ENCODE assay signal across 22 cellular contexts in the genomic region with DNA sequence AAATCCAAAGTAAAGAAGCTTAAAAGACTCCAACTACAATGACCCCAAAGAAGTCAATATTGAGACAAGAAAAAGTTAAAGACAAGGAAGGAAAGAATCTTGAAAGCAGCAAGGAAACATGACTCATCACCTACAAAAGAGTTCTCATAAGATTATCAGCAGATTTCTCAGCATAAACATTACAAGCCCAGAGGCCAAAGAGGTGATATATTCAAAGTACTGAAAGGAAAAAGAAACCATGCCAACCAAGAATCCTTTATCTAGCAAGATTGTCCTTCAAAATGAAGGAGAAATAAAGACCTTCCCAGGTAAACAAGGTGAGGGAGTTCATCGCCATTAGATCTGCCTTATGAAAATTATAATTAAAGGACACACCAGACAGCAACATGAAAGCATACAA. TPM values are rescaled to one million over a fixed set of nuclear protein-coding genes. Genes with fewer than 3 reads are reported as not detected.
"Had no signal": no experiment of that assay in that cellular context is flagged by ENCODE, and none has a peak within 500 bp of the region (broad histone marks: within the 10 kb centered on the region; RNA-seq: fewer than 3 reads in every experiment).

No MANE protein-coding gene starts in this region.

- DNase-seq: effector CD4-positive, alpha-beta T cell; endodermal cell; heart left ventricle; hippocampal formation; kidney glomerular epithelial cell; mammary epithelial cell; mucosa of descending colon; naive thymus-derived CD8-positive, alpha-beta T cell; psoas muscle; retina; right lobe of liver; stimulated activated CD4-positive, alpha-beta T cell treated with anti-CD3 and anti-CD28 coated beads, Interleukin-4, amount 100 ng/mL, for 1 hour; stimulated activated CD8-positive, alpha-beta memory T cell treated with anti-CD3 and anti-CD28 coated beads, Interleukin-4, amount 100 ng/mL, for 48 hours; stimulated activated naive CD8-positive, alpha-beta T cell treated with anti-CD3 and anti-CD28 coated beads, Interleukin-15, Interleukin-2, amounts not matched to agents 100 U/mL and 50 U/mL, for 24 hours; thyroid gland had no signal

- H3K4me3 ChIP-seq: heart left ventricle, mucosa of descending colon, psoas muscle, right lobe of liver, suprapubic skin, thyroid gland had no signal

- H3K4me1 Mint-ChIP-seq: naive thymus-derived CD8-positive, alpha-beta T cell; stimulated activated effector memory CD8-positive, alpha-beta T cell treated with anti-CD3 and anti-CD28 coated beads, Interleukin-12 subunit alpha, Interleukin-12 subunit beta, amount 100 ng/mL, for 72 hours had no signal

- H3K27ac ChIP-seq: heart left ventricle, neutrophil, psoas muscle, right lobe of liver, suprapubic skin, thyroid gland had no signal

- FAIRE-seq: endothelial cell of umbilical vein, urothelium cell line had no signal

- H3K36me3 ChIP-seq: heart left ventricle, neutrophil, right lobe of liver, suprapubic skin, thyroid gland had no signal

- H3K27me3 Mint-ChIP-seq: type B pancreatic cell had no signal

- H3K36me3 Mint-ChIP-seq: stimulated activated effector memory CD8-positive, alpha-beta T cell treated with anti-CD3 and anti-CD28 coated beads, Interleukin-12 subunit alpha, Interleukin-12 subunit beta, amount 100 ng/mL, for 72 hours; type B pancreatic cell had no signal

- ATAC-seq: heart left ventricle; left lobe of liver; mucosa of descending colon; naive thymus-derived CD8-positive, alpha-beta T cell; psoas muscle; right lobe of liver; stimulated activated effector memory CD8-positive, alpha-beta T cell treated with anti-CD3 and anti-CD28 coated beads, Interleukin-12 subunit alpha, Interleukin-12 subunit beta, amount 100 ng/mL, for 72 hours; stimulated activated naive CD8-positive, alpha-beta T cell treated with anti-CD3 and anti-CD28 coated beads, Interleukin-15, Interleukin-2, amounts not matched to agents 100 U/mL and 50 U/mL, for 24 hours had no signal

- H3K4me1 ChIP-seq: heart left ventricle, psoas muscle, right lobe of liver, suprapubic skin, thyroid gland had no signal

- H3K4me3 Mint-ChIP-seq: endodermal cell; naive thymus-derived CD8-positive, alpha-beta T cell; stimulated activated effector memory CD8-positive, alpha-beta T cell treated with anti-CD3 and anti-CD28 coated beads, Interleukin-12 subunit alpha, Interleukin-12 subunit beta, amount 100 ng/mL, for 72 hours; type B pancreatic cell had no signal

- H3K27me3 ChIP-seq: neutrophil, right lobe of liver, suprapubic skin, thyroid gland had no signal

- H3K9me3 ChIP-seq: neutrophil, right lobe of liver, thyroid gland had no signal

- H3K27ac Mint-ChIP-seq: endodermal cell; naive thymus-derived CD8-positive, alpha-beta T cell; stimulated activated effector memory CD8-positive, alpha-beta T cell treated with anti-CD3 and anti-CD28 coated beads, Interleukin-12 subunit alpha, Interleukin-12 subunit beta, amount 100 ng/mL, for 72 hours; type B pancreatic cell had no signal

RNA-seq across cellular contexts. Expression of gene CSMD2, which starts 49.8 kb away (rescaled TPM):
- total RNA-seq: endothelial cell of umbilical vein; naive thymus-derived CD8-positive, alpha-beta T cell had no signal
